ENCODE assay signal across 1 cellular context in the genomic region with DNA sequence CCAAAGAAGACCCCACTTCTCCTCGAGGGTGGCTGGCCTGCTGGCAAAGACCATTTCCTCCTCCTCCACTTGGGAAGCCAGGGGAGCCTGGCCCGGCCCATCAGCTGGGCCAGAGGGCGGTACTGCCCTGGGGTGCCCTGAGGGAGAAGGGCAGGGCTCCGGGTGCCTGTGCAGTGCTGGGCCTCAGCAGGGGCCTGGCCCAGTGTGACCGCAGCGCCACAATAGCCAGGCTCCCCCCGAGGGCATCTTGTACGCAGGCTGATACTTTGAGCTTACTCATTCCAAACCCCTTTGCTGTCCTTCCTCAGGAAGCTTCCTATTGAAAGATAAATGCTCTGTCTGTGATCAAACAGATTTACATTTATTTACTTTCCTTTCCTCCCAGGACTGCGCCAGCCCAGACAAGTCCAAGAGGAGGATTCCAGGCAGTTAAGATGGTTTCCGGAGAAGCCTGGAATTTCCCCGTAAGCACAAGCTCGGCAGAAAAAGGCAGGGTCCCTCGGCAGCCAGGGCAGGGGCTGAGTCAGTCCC.
TF ChIP-seq lines count a peak whose summit lies in the region.

No MANE protein-coding gene starts in this region.

TF ChIP-seq in GM23338, 12 proteins besides CTCF, POLR2A, EP300 and RAD21 (continued from another document):
- TF ChIP-seq ZNF462 (CRISPR knock-in tag; IDR thresholded peaks at IDR 0.05) (no peak), ZNF114 (CRISPR knock-in tag; IDR thresholded peaks at IDR 0.05) (no peak), CREB1 (CRISPR knock-in tag; IDR thresholded peaks at IDR 0.05; ENCODE audit: low read depth) (no peak), POLR2AphosphoS5 (IDR thresholded peaks at IDR 0.05; ENCODE audit: low read depth) (no peak), JUNB (IDR thresholded peaks at IDR 0.05; ENCODE audit: unreplicated experiment) (no peak), EZH2 (IDR thresholded peaks at IDR 0.05; ENCODE audit: low read depth, unreplicated experiment) (no peak)
